8 cellular contexts compared by ENCODE assay signal in the genomic region with DNA sequence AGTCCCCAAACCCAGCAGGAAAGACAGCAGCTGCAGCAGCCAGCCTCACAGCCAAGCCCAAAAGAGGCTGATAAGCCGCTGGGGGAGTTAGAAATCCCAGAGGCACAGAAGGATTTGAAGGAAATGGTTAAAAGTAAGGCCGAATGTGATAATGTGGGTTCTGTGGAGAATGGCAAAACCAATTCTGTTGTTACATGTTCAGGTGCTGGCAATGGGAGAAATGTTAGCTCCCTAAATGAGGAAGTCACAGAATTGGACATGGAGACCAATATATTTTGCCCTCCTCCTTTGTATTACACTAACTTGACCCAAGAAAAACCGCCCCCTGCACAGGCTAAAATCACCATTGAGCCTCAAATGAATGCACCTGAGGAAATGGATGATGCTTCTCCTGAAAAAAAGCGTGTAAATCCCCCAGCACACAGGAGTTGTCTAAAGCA. TPM values are rescaled to one million over a fixed set of nuclear protein-coding genes. Genes with fewer than 3 reads are reported as not detected.
DNase-seq lines count a peak whose midpoint lies in the region; ATAC-seq, FAIRE-seq and TF ChIP-seq lines count a peak whose summit lies in the region.

No MANE protein-coding gene starts in this region.

- no TSS peak for BruUV-seq in HepG2 (replicated peaks; lab: Mats Ljungman, UMichigan)

- H3K9me3 ChIP-seq in liver (ENCODE audit: control insufficient read depth in 4 of 4, low read length in 3 of 4) (no peaks in the 10 kb centered on the region), HepG2 (ENCODE audit: low read length) (no peaks in the 10 kb centered on the region), vagina (no peaks in the 10 kb centered on the region)

- no peak overlapping the region for H2BK120ac ChIP-seq in mesendoderm (ENCODE audit: low read depth, low read length)

- intact Hi-C loops in HepG2 (cut with micrococcal nuclease; ENCODE audit: unreplicated experiment) (no loop called here), vagina (cut with DNase I) (no loop called here)

- H3K36me3 ChIP-seq in liver (ENCODE audit: control insufficient read depth in 4 of 4, insufficient read depth in 3 of 4, low read depth in 1 of 4, low read length in 3 of 4) (no peaks in the 10 kb centered on the region), HepG2 (replicated peaks in 1 of 2; ENCODE audit: control insufficient read depth in 1 of 2, insufficient read depth in 2 of 2, low read length in 2 of 2) (no peaks in the 10 kb centered on the region), brain microvascular endothelial cell (replicated peaks) (no peaks in the 10 kb centered on the region), mesendoderm (ENCODE audit: control insufficient read depth, insufficient read depth, low read length) (no peaks in the 10 kb centered on the region), vagina (no peaks in the 10 kb centered on the region)

- H2AFZ ChIP-seq in HepG2 (ENCODE audit: low read length): no peak overlapping the region

- POLR2A ChIA-PET in HepG2 (lab: Yijun Ruan, JAX): no interaction called here

- H3K4ac ChIP-seq in mesendoderm (ENCODE audit: low read depth, low read length): no peak overlapping the region

- no peaks in the 10 kb centered on the region for H3K79me2 ChIP-seq in HepG2 (ENCODE audit: insufficient read depth, low read length)
- no peaks in the 10 kb centered on the region for H3K79me2 ChIP-seq in mesendoderm (ENCODE audit: control insufficient read depth, insufficient read depth, low read length)

- no peak for TF ChIP-seq POLR2A in HepG2 (IDR thresholded peaks at IDR 0.05; ENCODE audit: insufficient read depth in 1 of 2, low read depth in 2 of 2, low read length in 2 of 2)
- no peak for TF ChIP-seq POLR2A in vagina (IDR thresholded peaks at IDR 0.05)

- ATAC-seq in HepG2 (no peak), HG03175 (IDR thresholded peaks at IDR 0.05; ENCODE audit: unreplicated experiment) (no peak), HG03354 (IDR thresholded peaks at IDR 0.05; ENCODE audit: poor library complexity, severe bottlenecking, unreplicated experiment) (no peak)

- WGBS in liver: 72% methylated on average over 4 of the region's 4 CpGs
- WGBS in HepG2 (ENCODE audit: low lambda C conversion rate): 33% methylated on average over 4 of the region's 4 CpGs
- no CpG with 5 or more reads among the region's 4 CpGs for WGBS in mesendoderm (ENCODE audit: extremely low coverage, insufficient coverage, low lambda C conversion rate)

- no peak overlapping the region for H2BK15ac ChIP-seq in mesendoderm (replicated peaks; ENCODE audit: low read depth)

- H3K27me3 ChIP-seq in liver (ENCODE audit: control insufficient read depth in 4 of 4, insufficient read depth in 4 of 4, low read length in 3 of 4) (no peaks in the 10 kb centered on the region), HepG2 (ENCODE audit: control insufficient read depth in 1 of 2, insufficient read depth in 2 of 2, low read length in 2 of 2) (no peaks in the 10 kb centered on the region; a peak in 1 of 5 replicates), brain microvascular endothelial cell (replicated peaks) (no peaks in the 10 kb centered on the region), mesendoderm (ENCODE audit: insufficient read depth, low read length, poor library complexity) (no peaks in the 10 kb centered on the region), vagina (no peaks in the 10 kb centered on the region)

- no peak overlapping the region for H2BK5ac ChIP-seq in mesendoderm (ENCODE audit: low read length)

- no peak overlapping the region for H4K5ac ChIP-seq in mesendoderm (ENCODE audit: low read length)

- H3K79me1 ChIP-seq in mesendoderm (ENCODE audit: low read length): no peaks in the 10 kb centered on the region

- H3K4me3 ChIP-seq in liver (ENCODE audit: low read depth in 1 of 3, low read length in 3 of 3) (peak overlapping the region; percentile 68 to 86 (median 83)), HepG2 (replicated peaks in 1 of 3; ENCODE audit: insufficient read depth in 1 of 3, low read depth in 2 of 3, low read length in 3 of 3) (no peak overlapping the region), brain microvascular endothelial cell (ENCODE audit: low read depth, low read length) (peak overlapping the region; percentile 73), mesendoderm (ENCODE audit: low read length) (peak overlapping the region; percentile 64), vagina (peak overlapping the region; percentile 59 to 82)

- peaks cover 0 to 14% (median 4%) of the 10 kb centered on the region in 4 donors for H3K4me1 ChIP-seq in liver (ENCODE audit: control insufficient read depth in 4 of 4, insufficient read depth in 4 of 4, low read length in 3 of 4)
- peaks cover 9% of the 10 kb centered on the region for H3K4me1 ChIP-seq in HepG2 (ENCODE audit: insufficient read depth, low read length)
- no peaks in the 10 kb centered on the region for H3K4me1 ChIP-seq in mesendoderm (ENCODE audit: control insufficient read depth, low read depth, low read length)
- H3K4me1 ChIP-seq in vagina: peaks cover 12% of the 10 kb centered on the region

- no peak overlapping the region for H3K23ac ChIP-seq in mesendoderm (ENCODE audit: low read length)

- no peak overlapping the region for H2AK5ac ChIP-seq in mesendoderm (ENCODE audit: low read length)

- H3K18ac ChIP-seq in mesendoderm (ENCODE audit: low read length): no peak overlapping the region

- TF ChIP-seq RAD21 in liver (IDR thresholded peaks at IDR 0.05) (no peak), HepG2 (CRISPR knock-in tag; IDR thresholded peaks at IDR 0.05) (no peak)

- FAIRE-seq in HepG2 (lab: Jason Lieb, UNC): no peak

- CTCF ChIA-PET in HepG2 (lab: Yijun Ruan, JAX; ENCODE audit: low intra/inter-chr PET ratio, low total read pairs): no interaction called here

- TF ChIP-seq EP300 in HepG2 (IDR thresholded peaks at IDR 0.05; ENCODE audit: low read depth in 2 of 2, low read length in 2 of 2) (no peak), HepG2 (CRISPR knock-in tag; IDR thresholded peaks at IDR 0.05; ENCODE audit: borderline replicate concordance) (no peak)

- TF ChIP-seq CTCF in liver (IDR thresholded peaks at IDR 0.05; ENCODE audit: low read depth, low read length, missing input control): no peak
- TF ChIP-seq CTCF in HepG2 (CRISPR knock-in tag; IDR thresholded peaks at IDR 0.05): no peak
- no peak for TF ChIP-seq CTCF in brain microvascular endothelial cell (IDR thresholded peaks at IDR 0.05; ENCODE audit: low read depth, low read length, missing control alignments)
- TF ChIP-seq CTCF in vagina (IDR thresholded peaks at IDR 0.05): no peak

- in situ Hi-C loops in HepG2 (cut with HindIII; ENCODE audit: extremely low pct_ligation_motif_present, low pct_unique_long_range_greater_than_20kb): no loop called here
- in situ Hi-C loops in brain microvascular endothelial cell (cut with HindIII; ENCODE audit: low pct_ligation_motif_present, low sequenced_read_pairs): no loop called here

- peak overlapping the region in 1 of 2 donors; percentile 37 for H3K9ac ChIP-seq in liver (ENCODE audit: low read depth in 1 of 2, low read length in 2 of 2)
- no peak overlapping the region for H3K9ac ChIP-seq in HepG2 (ENCODE audit: insufficient read depth, low read depth, low read length)
- H3K9ac ChIP-seq in mesendoderm (ENCODE audit: low read length): peak overlapping the region; percentile 84

- H4K8ac ChIP-seq in mesendoderm (ENCODE audit: low read depth, low read length): no peak overlapping the region

- DNase-seq in HepG2 (ENCODE audit: low spot score) (no peak), brain microvascular endothelial cell (no peak), mesendoderm (no peak), vagina (ENCODE audit: extremely low spot score in 2 of 2) (no peak), glomerular visceral epithelial cell (ENCODE audit: extremely low spot score) (no peak)

- no peak overlapping the region for H3K4me2 ChIP-seq in HepG2 (ENCODE audit: low read depth, low read length)
- H3K4me2 ChIP-seq in mesendoderm (ENCODE audit: low read length): peak overlapping the region; percentile 25

- peak overlapping the region; percentile 92 for H3K56ac ChIP-seq in mesendoderm (ENCODE audit: low read length)

- peak overlapping the region; percentile 73 to 79 for H3K27ac ChIP-seq in liver (ENCODE audit: low read depth in 1 of 2, low read length in 2 of 2)
- no peak overlapping the region for H3K27ac ChIP-seq in HepG2 (ENCODE audit: extremely low read length, insufficient read depth, low read length)
- H3K27ac ChIP-seq in brain microvascular endothelial cell: no peak overlapping the region
- peak overlapping the region; percentile 31 for H3K27ac ChIP-seq in mesendoderm (ENCODE audit: low read depth, low read length)
- peak overlapping the region; percentile 70 for H3K27ac ChIP-seq in vagina

- no peaks in the 10 kb centered on the region for H4K20me1 ChIP-seq in HepG2 (ENCODE audit: insufficient read depth, low read length)

TF ChIP-seq in liver, 16 proteins besides CTCF, POLR2A, EP300 and RAD21 (continues in another document):
- no peak for TF ChIP-seq HNF4G (IDR thresholded peaks at IDR 0.05)

TF ChIP-seq in HepG2, 621 proteins besides CTCF, POLR2A, EP300 and RAD21 (continues in another document):
- TF ChIP-seq ZSCAN30 (CRISPR knock-in tag; IDR thresholded peaks at IDR 0.05): no peak

RNA-seq across cellular contexts. Expression of a gene that starts 0.9 kb away (rescaled TPM):
- 1 to 10 TPM; 1.3 to 2.7 TPM for total RNA-seq in liver
- polyA plus RNA-seq in liver: 1 to 10 TPM in 1 of 2 donors, under 1 TPM in 1; 0.96 to 2.3 TPM
- total RNA-seq in HepG2 (2016; rRNA removed; fragmentation: Illumina TruSeq; extraction: Trizol): not detected in 2 replicates
- total RNA-seq in HepG2 (2016; cell fraction: cytosol; rRNA removed; fragmentation: Illumina TruSeq; extraction: Trizol; ENCODE audit: low read depth): not detected in 2 replicates
- total RNA-seq in HepG2 (2016; cell fraction: insoluble cytoplasmic fraction; rRNA removed; fragmentation: Illumina TruSeq; extraction: Trizol): not detected in 2 replicates
- not detected in 2 replicates for total RNA-seq in HepG2 (2016; cell fraction: membrane; rRNA removed; fragmentation: Illumina TruSeq; extraction: Trizol)
- total RNA-seq in HepG2 (2016; cell fraction: nucleus; rRNA removed; fragmentation: Illumina TruSeq; extraction: Trizol): not detected in 2 replicates
- not detected in 2 replicates for polyA plus RNA-seq in HepG2 (2011; rRNA removed)
- not detected in 2 replicates for polyA plus RNA-seq in HepG2 (2011; cell fraction: cytosol; rRNA removed)
- not detected in 2 replicates for polyA plus RNA-seq in HepG2 (2011; cell fraction: nucleus; rRNA removed)
- polyA plus RNA-seq in HepG2 (2012): not detected in 2 replicates
- not detected in 2 replicates for polyA plus RNA-seq in HepG2 (2016; cell fraction: cytosol; fragmentation: Illumina TruSeq; extraction: Trizol; ENCODE audit: low read depth)
- polyA plus RNA-seq in HepG2 (2016; cell fraction: insoluble cytoplasmic fraction; fragmentation: Illumina TruSeq; extraction: Trizol; ENCODE audit: low read depth): not detected in 2 replicates
- polyA plus RNA-seq in HepG2 (2016; cell fraction: membrane; fragmentation: Illumina TruSeq; extraction: Trizol; ENCODE audit: low read depth): not detected in 2 replicates
- polyA plus RNA-seq in HepG2 (2016; cell fraction: nucleus; fragmentation: Illumina TruSeq; extraction: Trizol; ENCODE audit: insufficient read depth, low read depth): not detected in 2 replicates
- not detected in 2 replicates for polyA minus RNA-seq in HepG2 (2011; rRNA and poly(A)+ RNA removed; ENCODE audit: low replicate concordance)
- not detected in 2 replicates for polyA minus RNA-seq in HepG2 (2011; cell fraction: cytosol; rRNA and poly(A)+ RNA removed)
- not detected in 2 replicates for polyA minus RNA-seq in HepG2 (2011; cell fraction: nucleus; rRNA and poly(A)+ RNA removed)
- polyA plus RNA-seq in mesendoderm (2013, experiment 1 of 2): 2.1 TPM
- 2.1 TPM for polyA plus RNA-seq in mesendoderm (2013, experiment 2 of 2)
- total RNA-seq in vagina: 2.2 TPM

Comparison
In these comparisons a context has a peak if more than half of its experiments do, and no peak if none do; other contexts are left out.
1. H3K27ac ChIP-seq: peak in liver (2 of 2), mesendoderm (single experiment) and vagina (single experiment); none in HepG2 (single experiment) and brain microvascular endothelial cell (single experiment).
2. H3K4me3 ChIP-seq: peak in liver (3 of 3), brain microvascular endothelial cell (single experiment), mesendoderm (single experiment) and vagina (2 of 2); none in HepG2 (0 of 3).